Comparison of ENCODE assay signal across 10 cellular contexts in the genomic region with DNA sequence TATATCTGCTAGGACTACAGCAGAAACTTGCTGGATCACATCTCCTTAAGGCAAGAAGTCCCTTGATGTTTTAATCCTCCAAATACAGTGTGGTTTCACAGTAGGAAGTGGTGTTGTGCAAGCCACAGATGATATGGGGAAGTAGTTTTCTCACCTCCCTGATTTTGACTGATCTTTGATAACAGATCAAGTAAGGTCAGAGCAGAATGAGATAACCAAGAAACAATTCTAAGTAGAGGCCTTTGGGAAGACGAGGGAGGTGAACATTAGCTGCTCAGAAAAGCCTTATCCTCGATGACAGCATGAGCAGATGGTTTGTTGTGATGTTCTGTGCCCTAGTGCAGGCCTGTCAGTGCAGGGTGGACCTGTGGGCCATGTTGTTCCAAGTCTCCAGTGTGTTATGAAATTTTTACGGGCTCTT.
DNase-seq lines count a peak whose midpoint lies in the region; ATAC-seq, FAIRE-seq and TF ChIP-seq lines count a peak whose summit lies in the region.
"Had no signal": no experiment of that assay in that cellular context is flagged by ENCODE, and none has a peak within 500 bp of the region (broad histone marks: within the 10 kb centered on the region; RNA-seq: fewer than 3 reads in every experiment).

No MANE protein-coding gene starts in this region.

- H3K79me2 ChIP-seq in GM12878 (ENCODE audit: control insufficient read depth, insufficient read depth, low read length), result no peaks in the 10 kb centered on the region

- H3K36me3 Mint-ChIP-seq in CD8-positive, alpha-beta T cell, result peaks cover 2% of the 10 kb centered on the region

- no TSS peak for BruUV-seq in GM12878 (replicated peaks; lab: Mats Ljungman, UMichigan)

- FAIRE-seq in GM12878 (lab: Jason Lieb, UNC), result peak; percentile 64

- peak overlapping the region; percentile 82 for H3K4me3 Mint-ChIP-seq in CD8-positive, alpha-beta T cell

- H3K4me3 ChIP-seq in CD8-positive, alpha-beta T cell (ENCODE audit: low read depth, low read length), result peak overlapping the region; percentile 24
- H3K4me3 ChIP-seq in HUES6 (ENCODE audit: low read depth, low read length), result peak overlapping the region; percentile 56; the same call in 1 of the 2 replicates
- no peak overlapping the region for H3K4me3 ChIP-seq in GM12878
- H3K4me3 ChIP-seq in lower lobe of right lung, result no peak overlapping the region
- no peak overlapping the region for H3K4me3 ChIP-seq in BE2C (ENCODE audit: low read depth, low read length)
- H3K4me3 ChIP-seq: right lobe of liver had no signal

- no peaks in the 10 kb centered on the region for H3K27me3 ChIP-seq in CD8-positive, alpha-beta T cell (ENCODE audit: insufficient read depth, low read length)
- H3K27me3 ChIP-seq in HUES6 (ENCODE audit: control insufficient read depth, insufficient read depth, low read length) (no peaks in the 10 kb centered on the region), GM12878 (replicated peaks in 1 of 2; ENCODE audit: control insufficient read depth in 2 of 2, insufficient read depth in 2 of 2, low read length in 1 of 2) (no peaks in the 10 kb centered on the region), lower lobe of right lung (ENCODE audit: low read depth) (no peaks in the 10 kb centered on the region), BE2C (no peaks in the 10 kb centered on the region)
- H3K27me3 ChIP-seq: right lobe of liver had no signal

- H3K4me1 ChIP-seq in CD8-positive, alpha-beta T cell (ENCODE audit: insufficient read depth, low read length), result peaks cover 18% of the 10 kb centered on the region
- peaks cover 8% of the 10 kb centered on the region; the same call in 1 of the 2 replicates for H3K4me1 ChIP-seq in HUES6 (ENCODE audit: control insufficient read depth, insufficient read depth, low read length)
- no peaks in the 10 kb centered on the region for H3K4me1 ChIP-seq in GM12878 (ENCODE audit: control insufficient read depth, insufficient read depth, low read length)
- peaks cover 13% of the 10 kb centered on the region for H3K4me1 ChIP-seq in lower lobe of right lung
- H3K4me1 ChIP-seq in BE2C, result peaks cover 13% of the 10 kb centered on the region
- H3K4me1 ChIP-seq: right lobe of liver had no signal

- in situ Hi-C loops in GM12878 (cut with MboI), result no loop called here

- no peaks in the 10 kb centered on the region for H3K27me3 Mint-ChIP-seq in CD8-positive, alpha-beta T cell (ENCODE audit: low read depth)

- TF ChIP-seq EP300 in GM12878 (IDR thresholded peaks at IDR 0.05; ENCODE audit: borderline replicate concordance in 1 of 2, control insufficient read depth in 1 of 2, low read depth in 2 of 2, low read length in 2 of 2), result no peak

- POLR2A ChIA-PET in CD8-positive, alpha-beta T cell (lab: Charles Lee), result interaction anchor here (0.6 to 2.5 kb wide), 3 partner anchors 10 to 89 kb away, joined by 3 to 12 read pairs (median 4); partner anchors contain the start of gene CRYBG3
- POLR2A ChIA-PET in GM12878 (lab: Charles Lee), result no interaction called here

- no peak for TF ChIP-seq POLR2A in GM12878 (IDR thresholded peaks at IDR 0.05; ENCODE audit: low read depth, low read length)
- TF ChIP-seq POLR2A in GM18505 (IDR thresholded peaks at IDR 0.05; ENCODE audit: borderline replicate concordance, extremely low read depth, insufficient read depth, insufficient read length), result no peak

- no peak overlapping the region for H3K4me2 ChIP-seq in GM12878 (ENCODE audit: control insufficient read depth, insufficient read depth)

- H3K9me3 Mint-ChIP-seq in CD8-positive, alpha-beta T cell, result no peaks in the 10 kb centered on the region

- peak overlapping the region; percentile 94 for H3K27ac Mint-ChIP-seq in CD8-positive, alpha-beta T cell

- no peak overlapping the region for H2AFZ ChIP-seq in GM12878 (ENCODE audit: control insufficient read depth, low read depth, low read length)

- H3K4me1 Mint-ChIP-seq in CD8-positive, alpha-beta T cell (ENCODE audit: low read depth), result peaks cover 17% of the 10 kb centered on the region

- no peak for TF ChIP-seq RAD21 in GM12878 (IDR thresholded peaks at IDR 0.05; ENCODE audit: insufficient read depth, low read depth, low read length)

- H3K9ac ChIP-seq in HUES6 (ENCODE audit: low read length) (no peak overlapping the region), GM12878 (ENCODE audit: control insufficient read depth, insufficient read depth, low read length) (no peak overlapping the region)

- no peak for TF ChIP-seq CTCF in CD8-positive, alpha-beta T cell (IDR thresholded peaks at IDR 0.05)
- no peak for TF ChIP-seq CTCF in GM12878 (IDR thresholded peaks at IDR 0.05 in 2 of 3, conservative IDR thresholded peaks at IDR 0.05 in 1 of 3; ENCODE audit: control insufficient read depth in 2 of 3, extremely low read depth in 1 of 3, insufficient read depth in 1 of 3, low read depth in 3 of 3, low read length in 3 of 3)
- TF ChIP-seq CTCF in lower lobe of right lung (IDR thresholded peaks at IDR 0.05), result no peak
- no peak for TF ChIP-seq CTCF in BE2C (IDR thresholded peaks at IDR 0.05; ENCODE audit: low read depth, low read length)

- no peaks in the 10 kb centered on the region for H4K20me1 ChIP-seq in GM12878 (ENCODE audit: control insufficient read depth, insufficient read depth)

- H3K36me3 ChIP-seq in CD8-positive, alpha-beta T cell (ENCODE audit: insufficient read depth, low read length), result no peaks in the 10 kb centered on the region
- H3K36me3 ChIP-seq in HUES6 (ENCODE audit: control insufficient read depth, insufficient read depth, low read length) (no peaks in the 10 kb centered on the region; the same call in 1 of the 2 replicates), GM12878 (ENCODE audit: control insufficient read depth in 2 of 2, insufficient read depth in 2 of 2, low read length in 1 of 2) (no peaks in the 10 kb centered on the region), lower lobe of right lung (peaks cover 23% of the 10 kb centered on the region), BE2C (peaks cover 12% of the 10 kb centered on the region; the same call in 1 of the 2 replicates)

- no peaks in the 10 kb centered on the region for H3K9me3 ChIP-seq in CD8-positive, alpha-beta T cell (ENCODE audit: low read length)
- H3K9me3 ChIP-seq in HUES6 (ENCODE audit: control insufficient read depth, insufficient read depth, low read depth, low read length) (no peaks in the 10 kb centered on the region), GM12878 (replicated peaks; ENCODE audit: control insufficient read depth, insufficient read depth, low read length) (no peaks in the 10 kb centered on the region), lower lobe of right lung (no peaks in the 10 kb centered on the region), BE2C (no peaks in the 10 kb centered on the region)
- H3K9me3 ChIP-seq: right lobe of liver had no signal

- H3K27ac ChIP-seq in CD8-positive, alpha-beta T cell (ENCODE audit: low read depth, low read length), result peak overlapping the region; percentile 45
- H3K27ac ChIP-seq in HUES6 (ENCODE audit: low read depth, low read length) (no peak overlapping the region), GM12878 (ENCODE audit: control insufficient read depth, insufficient read depth) (no peak overlapping the region), lower lobe of right lung (no peak overlapping the region)
- H3K27ac ChIP-seq: right lobe of liver had no signal

- peak in 3 of 7 experiments; percentile 2 to 49 (median 17) for DNase-seq in CD8-positive, alpha-beta T cell
- DNase-seq in GM12878 (ENCODE audit: low read depth, low spot score), result peak; percentile 11
- no peak for DNase-seq in lower lobe of right lung
- DNase-seq in AML-193 (lab: John Stamatoyannopoulos, UW), result no peak
- DNase-seq in BE2C, result no peak
- DNase-seq: NCI-H1436, right lobe of liver had no signal

- CTCF ChIA-PET in CD8-positive, alpha-beta T cell (lab: Charles Lee), result interaction anchor here (0.6 to 1.0 kb wide), 3 partner anchors 10 to 117 kb away, joined by 3 to 5 read pairs (median 4); no protein-coding TSS in a partner anchor
- CTCF ChIA-PET in GM12878 (lab: Yijun Ruan, JAX), result no interaction called here

- SMC1A ChIA-PET in GM12878 (lab: Charles Lee; ENCODE audit: uncharacterized antibody, unreplicated experiment), result no interaction called here

- ATAC-seq in CD8-positive, alpha-beta T cell, result peak; percentile 75
- ATAC-seq in GM12878 (peak; percentile 15; the same call in 1 of the 3 replicates), lower lobe of right lung (peak; percentile 54 to 59), GM21528 (IDR thresholded peaks at IDR 0.05; ENCODE audit: low FRiP score, unreplicated experiment) (no peak), GM18505 (IDR thresholded peaks at IDR 0.05; ENCODE audit: unreplicated experiment) (no peak)

- RAD21 ChIA-PET in GM12878 (lab: Charles Lee; ENCODE audit: unreplicated experiment), result no interaction called here

- WGBS in GM12878 (ENCODE audit: insufficient coverage, insufficient replicate concordance, low lambda C conversion rate, missing lambda C conversion rate), result 23% methylated on average over 3 of the region's 3 CpGs

- intact Hi-C loops in CD8-positive, alpha-beta T cell (cut with DNase I, micrococcal nuclease), result loop anchor here in 1 of 2 experiments (1.0 to 5.0 kb wide), 3 partner anchors 39 to 88 kb away; partner anchors contain the start of gene CRYBG3
- intact Hi-C loops in GM12878 (cut with micrococcal nuclease; ENCODE audit: unreplicated experiment), result no loop called here
- intact Hi-C loops in lower lobe of right lung (cut with DNase I), result no loop called here

TF ChIP-seq in GM12878, 131 proteins besides CTCF, POLR2A, EP300 and RAD21 (continues in another document):
- TF ChIP-seq ASH2L (IDR thresholded peaks at IDR 0.05; ENCODE audit: borderline replicate concordance, low read depth) (no peak), BHLHE40 (IDR thresholded peaks at IDR 0.05; ENCODE audit: borderline replicate concordance in 1 of 2, low read depth in 2 of 2, low read length in 1 of 2) (no peak)

Comparison
In these comparisons a context has a peak if more than half of its experiments do, and no peak if none do; other contexts are left out.
1. ATAC-seq: peak in CD8-positive, alpha-beta T cell (single experiment), GM12878 (single experiment) and lower lobe of right lung (2 of 2); none in GM21528 (single experiment) and GM18505 (single experiment).
2. H3K4me3 ChIP-seq: peak in CD8-positive, alpha-beta T cell (single experiment) and HUES6 (single experiment); none in GM12878 (single experiment), lower lobe of right lung (single experiment) and BE2C (single experiment).